ENCODE assay signal across 11 cellular contexts in genomic region chr12:107329569-107330324, GRCh38.
DNase-seq lines count a peak whose midpoint lies in the region; ATAC-seq and TF ChIP-seq lines count a peak whose summit lies in the region.
"Had no signal": no experiment of that assay in that cellular context is flagged by ENCODE, and none has a peak within 500 bp of the region (broad histone marks: within the 10 kb centered on the region; RNA-seq: fewer than 3 reads in every experiment).

No MANE protein-coding gene starts in this region.

- H3K27ac ChIP-seq in effector memory CD4-positive, alpha-beta T cell (ENCODE audit: insufficient read depth, low read length, poor library complexity, severe bottlenecking): no peak overlapping the region

- H3K9me3 ChIP-seq in effector memory CD4-positive, alpha-beta T cell (ENCODE audit: control insufficient read depth, low read length): no peaks in the 10 kb centered on the region

- TF ChIP-seq CTCF in CD14-positive monocyte (IDR thresholded peaks at IDR 0.05) (no peak), fibroblast of mammary gland (conservative IDR thresholded peaks at IDR 0.05; ENCODE audit: control insufficient read depth, insufficient read depth, low read depth, low read length) (no peak)

- peak overlapping the region; percentile 79 to 93 (median 86) for H3K27ac Mint-ChIP-seq in CD14-positive monocyte
- no peak overlapping the region for H3K27ac Mint-ChIP-seq in T-helper 1 cell treated with Interleukin-12 subunit alpha and Interleukin-12 subunit beta and Interleukin-4 antibody, amounts not matched to agents 30 μg/mL and 1 μg/mL, for 36 hours
- H3K27ac Mint-ChIP-seq in immature natural killer cell: peak overlapping the region in 2 of 6 donors; percentile 0 to 42
- H3K27ac Mint-ChIP-seq: nephron had no signal

- peaks cover 0 to 12% (median 6%) of the 10 kb centered on the region in 3 donors for H3K27me3 Mint-ChIP-seq in CD14-positive monocyte (ENCODE audit: low read depth in 3 of 3)
- no peaks in the 10 kb centered on the region for H3K27me3 Mint-ChIP-seq in T-helper 1 cell treated with Interleukin-12 subunit alpha and Interleukin-12 subunit beta and Interleukin-4 antibody, amounts not matched to agents 30 μg/mL and 1 μg/mL, for 36 hours (ENCODE audit: low read depth)
- H3K27me3 Mint-ChIP-seq in immature natural killer cell (ENCODE audit: low read depth in 3 of 3): peaks cover 4 to 10% (median 9%) of the 10 kb centered on the region in 3 donors

- no peaks in the 10 kb centered on the region for H3K27me3 ChIP-seq in effector memory CD4-positive, alpha-beta T cell (replicated peaks; ENCODE audit: control insufficient read depth, insufficient read depth, low read length, poor library complexity, severe bottlenecking)

- intact Hi-C loops in CD14-positive monocyte (cut with micrococcal nuclease): no loop called here

- no peaks in the 10 kb centered on the region for H3K4me1 ChIP-seq in effector memory CD4-positive, alpha-beta T cell (ENCODE audit: control insufficient read depth, insufficient read depth, low read length, poor library complexity, severe bottlenecking)

- H3K4me3 Mint-ChIP-seq in CD14-positive monocyte: peak overlapping the region in 1 of 2 donors; percentile 40
- H3K4me3 Mint-ChIP-seq in T-helper 1 cell treated with Interleukin-12 subunit alpha and Interleukin-12 subunit beta and Interleukin-4 antibody, amounts not matched to agents 30 μg/mL and 1 μg/mL, for 36 hours: peak overlapping the region; percentile 18
- no peak overlapping the region for H3K4me3 Mint-ChIP-seq in immature natural killer cell
- H3K4me3 Mint-ChIP-seq: nephron had no signal

- ATAC-seq in HG02610 (IDR thresholded peaks at IDR 0.05; ENCODE audit: unreplicated experiment): peak; percentile 47

- DNase-seq in CD14-positive monocyte (ENCODE audit: low spot score): peak; percentile 66
- DNase-seq in fibroblast of mammary gland (ENCODE audit: low read depth): peak; percentile 51
- no peak for DNase-seq in NCI-H2171 (lab: John Stamatoyannopoulos, UW)
- DNase-seq in effector memory CD4-positive, alpha-beta T cell: no peak
- DNase-seq in immature natural killer cell: no peak
- no peak for DNase-seq in NCI-H1417 treated with DMSO at 0.1 percent for 48 hours (lab: John Stamatoyannopoulos, UW)
- DNase-seq: kidney, MM.1S had no signal

- peaks cover 0 to 4% (median 3%) of the 10 kb centered on the region in 7 donors for H3K9me3 Mint-ChIP-seq in CD14-positive monocyte
- no peaks in the 10 kb centered on the region for H3K9me3 Mint-ChIP-seq in T-helper 1 cell treated with Interleukin-12 subunit alpha and Interleukin-12 subunit beta and Interleukin-4 antibody, amounts not matched to agents 30 μg/mL and 1 μg/mL, for 36 hours
- peaks cover 0 to 7% (median 0%) of the 10 kb centered on the region in 6 donors for H3K9me3 Mint-ChIP-seq in immature natural killer cell
- H3K9me3 Mint-ChIP-seq: nephron had no signal

- H3K36me3 Mint-ChIP-seq in CD14-positive monocyte (peaks cover 0 to 5% of the 10 kb centered on the region in 2 donors), immature natural killer cell (no peaks in the 10 kb centered on the region)
- H3K36me3 Mint-ChIP-seq in T-helper 1 cell treated with Interleukin-12 subunit alpha and Interleukin-12 subunit beta and Interleukin-4 antibody, amounts not matched to agents 30 μg/mL and 1 μg/mL, for 36 hours (ENCODE audit: low read depth): peaks cover 13% of the 10 kb centered on the region

- H3K36me3 ChIP-seq in effector memory CD4-positive, alpha-beta T cell (ENCODE audit: control insufficient read depth, insufficient read depth, low read length): no peaks in the 10 kb centered on the region

- H3K4me1 Mint-ChIP-seq in CD14-positive monocyte: peaks cover 66% of the 10 kb centered on the region
- H3K4me1 Mint-ChIP-seq in T-helper 1 cell treated with Interleukin-12 subunit alpha and Interleukin-12 subunit beta and Interleukin-4 antibody, amounts not matched to agents 30 μg/mL and 1 μg/mL, for 36 hours (ENCODE audit: low read depth): peaks cover 66% of the 10 kb centered on the region
- H3K4me1 Mint-ChIP-seq in immature natural killer cell: peaks cover 33 to 42% of the 10 kb centered on the region in 2 donors

- H3K4me3 ChIP-seq in fibroblast of mammary gland (ENCODE audit: control insufficient read depth, low read depth, low read length): no peak overlapping the region
- no peak overlapping the region for H3K4me3 ChIP-seq in effector memory CD4-positive, alpha-beta T cell (ENCODE audit: insufficient read depth, low read depth, low read length, poor library complexity, severe bottlenecking)

Comparison
In these comparisons a context has a peak if more than half of its experiments do, and no peak if none do; other contexts are left out.
1. DNase-seq: peak in CD14-positive monocyte (single experiment) and fibroblast of mammary gland (single experiment); none in NCI-H2171 (single experiment), effector memory CD4-positive, alpha-beta T cell (0 of 3), immature natural killer cell (0 of 3) and NCI-H1417 treated with DMSO at 0.1 percent for 48 hours (single experiment).